Comparison of ENCODE assay signal across 8 cellular contexts in genomic region chr2:73111300-73112025, GRCh38. TPM values are rescaled to one million over a fixed set of nuclear protein-coding genes. Genes with fewer than 3 reads are reported as not detected.
DNase-seq lines count a peak whose midpoint lies in the region; ATAC-seq, FAIRE-seq and TF ChIP-seq lines count a peak whose summit lies in the region.

No MANE protein-coding gene starts in this region.

- H3K27ac ChIP-seq in foreskin keratinocyte (peak overlapping the region; percentile 54), neuronal stem cell (replicated peaks; ENCODE audit: low read length) (no peak overlapping the region)

- DNase-seq in BE2C (no peak), HTR-8/SVneo (ENCODE audit: insufficient read length, low spot score) (peak; percentile 57), foreskin keratinocyte (peak; percentile 47 to 70), neuronal stem cell (ENCODE audit: low spot score) (peak; percentile 24), GM12892 (ENCODE audit: insufficient read length) (no peak), GF-D8 (lab: John Stamatoyannopoulos, UW) (no peak)
- DNase-seq in activated CD8-positive, alpha-beta memory T cell treated with anti-CD3 and anti-CD28 coated beads, Interleukin-2, amount 10 ng/mL, durations not matched to agents 7 days and 5 days: no peak

- no peaks in the 10 kb centered on the region for H3K79me1 ChIP-seq in neuronal stem cell (ENCODE audit: low read depth, low read length)

- H3K27ac Mint-ChIP-seq in activated CD8-positive, alpha-beta memory T cell treated with anti-CD3 and anti-CD28 coated beads, Interleukin-2, amount 10 ng/mL, durations not matched to agents 7 days and 5 days: no peak overlapping the region

- H3K18ac ChIP-seq in neuronal stem cell (ENCODE audit: low read length): no peak overlapping the region

- no peaks in the 10 kb centered on the region for H3K9me3 ChIP-seq in BE2C
- H3K9me3 ChIP-seq in neuronal stem cell (replicated peaks in 1 of 2; ENCODE audit: control insufficient read depth in 2 of 2, insufficient read depth in 1 of 2, low read depth in 1 of 2, low read length in 2 of 2): peaks cover 3 to 15% of the 10 kb centered on the region in 2 donors

- FAIRE-seq in HTR-8/SVneo (lab: Jason Lieb, UNC): peak; percentile 40
- FAIRE-seq in GM12892 (lab: Jason Lieb, UNC): no peak

- H3K4ac ChIP-seq in neuronal stem cell (ENCODE audit: low read length): no peak overlapping the region

- no peak overlapping the region for H2AK5ac ChIP-seq in neuronal stem cell (ENCODE audit: low read depth, low read length)

- H3K36me3 ChIP-seq in BE2C (no peaks in the 10 kb centered on the region), neuronal stem cell (replicated peaks in 1 of 2; ENCODE audit: control insufficient read depth in 2 of 2, insufficient read depth in 2 of 2, low read length in 2 of 2) (no peaks in the 10 kb centered on the region)

- no peak for TF ChIP-seq CTCF in BE2C (IDR thresholded peaks at IDR 0.05; ENCODE audit: low read depth, low read length)
- no peak for TF ChIP-seq CTCF in foreskin keratinocyte (conservative IDR thresholded peaks at IDR 0.05)

- no peak overlapping the region for H2BK15ac ChIP-seq in neuronal stem cell (ENCODE audit: low read length)

- peaks cover 21% of the 10 kb centered on the region for H3K4me1 Mint-ChIP-seq in activated CD8-positive, alpha-beta memory T cell treated with anti-CD3 and anti-CD28 coated beads, Interleukin-2, amount 10 ng/mL, durations not matched to agents 7 days and 5 days

- H3K4me3 Mint-ChIP-seq in activated CD8-positive, alpha-beta memory T cell treated with anti-CD3 and anti-CD28 coated beads, Interleukin-2, amount 10 ng/mL, durations not matched to agents 7 days and 5 days: peak overlapping the region; percentile 66

- no peak overlapping the region for H2BK5ac ChIP-seq in neuronal stem cell (ENCODE audit: low read length)

- no peak overlapping the region for H2BK120ac ChIP-seq in neuronal stem cell (ENCODE audit: low read depth, low read length)

- H3K36me3 Mint-ChIP-seq in activated CD8-positive, alpha-beta memory T cell treated with anti-CD3 and anti-CD28 coated beads, Interleukin-2, amount 10 ng/mL, durations not matched to agents 7 days and 5 days: no peaks in the 10 kb centered on the region

- H3K14ac ChIP-seq in neuronal stem cell (ENCODE audit: low read length): no peak overlapping the region

- peak overlapping the region; percentile 99 for H2AFZ ChIP-seq in neuronal stem cell (ENCODE audit: low read length)

- no peak overlapping the region for H3K23ac ChIP-seq in neuronal stem cell (ENCODE audit: low read depth, low read length, poor library complexity)

- no peaks in the 10 kb centered on the region for H3K9me3 Mint-ChIP-seq in activated CD8-positive, alpha-beta memory T cell treated with anti-CD3 and anti-CD28 coated beads, Interleukin-2, amount 10 ng/mL, durations not matched to agents 7 days and 5 days (ENCODE audit: low read depth)

- H3K27me3 Mint-ChIP-seq in activated CD8-positive, alpha-beta memory T cell treated with anti-CD3 and anti-CD28 coated beads, Interleukin-2, amount 10 ng/mL, durations not matched to agents 7 days and 5 days: peaks cover 37% of the 10 kb centered on the region

- no peak for TF ChIP-seq POLR2A in GM12892 (IDR thresholded peaks at IDR 0.05; ENCODE audit: low read depth, low read length)

- no peak for ATAC-seq in activated CD8-positive, alpha-beta memory T cell treated with anti-CD3 and anti-CD28 coated beads, Interleukin-2, amount 10 ng/mL, durations not matched to agents 7 days and 5 days
- ATAC-seq in foreskin keratinocyte (peak; percentile 41), HG03342 (IDR thresholded peaks at IDR 0.05; ENCODE audit: unreplicated experiment) (no peak)

- H2BK12ac ChIP-seq in neuronal stem cell (ENCODE audit: low read length): no peak overlapping the region

- peak overlapping the region; percentile 98 for H3K4me2 ChIP-seq in neuronal stem cell (ENCODE audit: insufficient read depth, low read length, poor library complexity, severe bottlenecking)

- CTCF ChIA-PET in activated CD8-positive, alpha-beta memory T cell treated with anti-CD3 and anti-CD28 coated beads, Interleukin-2, amount 10 ng/mL, durations not matched to agents 7 days and 5 days (lab: Charles Lee): interaction anchor here (1.1 to 3.9 kb wide), 7 partner anchors 12 to 532 kb away, joined by 3 to 21 read pairs (median 4); no protein-coding TSS in a partner anchor

- H3K4me3 ChIP-seq in BE2C (ENCODE audit: low read depth, low read length) (peak overlapping the region; percentile 50), neuronal stem cell (ENCODE audit: low read length in 2 of 2) (peak overlapping the region; percentile 59 to 89)

- no peak overlapping the region for H4K8ac ChIP-seq in neuronal stem cell (ENCODE audit: low read depth, low read length)

- no CpG with 5 or more reads among the region's 14 CpGs for WGBS in neuronal stem cell (ENCODE audit: extremely low coverage in 2 of 2, insufficient read length in 2 of 2, insufficient replicate concordance in 1 of 2), 2 donors

- H3K27me3 ChIP-seq in BE2C (no peaks in the 10 kb centered on the region), foreskin keratinocyte (no peaks in the 10 kb centered on the region), neuronal stem cell (ENCODE audit: control insufficient read depth in 3 of 3, insufficient read depth in 3 of 3, low read depth in 1 of 3, low read length in 3 of 3) (peaks cover 0 to 75% (median 20%) of the 10 kb centered on the region in 3 experiments)

- H3K4me1 ChIP-seq in BE2C: no peaks in the 10 kb centered on the region
- peaks cover 6% of the 10 kb centered on the region for H3K4me1 ChIP-seq in foreskin keratinocyte
- H3K4me1 ChIP-seq in neuronal stem cell (ENCODE audit: control insufficient read depth in 2 of 2, insufficient read depth in 1 of 2, low read depth in 1 of 2, low read length in 2 of 2): peaks cover 11 to 13% of the 10 kb centered on the region in 2 donors

- no peak overlapping the region for H4K91ac ChIP-seq in neuronal stem cell (ENCODE audit: low read depth, low read length, poor library complexity)

- no peak overlapping the region for H3K9ac ChIP-seq in neuronal stem cell (ENCODE audit: low read depth, low read length, poor library complexity)

RNA-seq across cellular contexts. Expression of gene RAB11FIP5, which starts 1.3 kb away (rescaled TPM):
- polyA plus RNA-seq in BE2C (2012; ENCODE audit: insufficient read depth, insufficient read length, low read depth): 7.8 TPM
- 1 to 10 TPM; 1.1 to 2.9 TPM for total RNA-seq in activated CD8-positive, alpha-beta memory T cell treated with anti-CD3 and anti-CD28 coated beads, Interleukin-2, amount 10 ng/mL, durations not matched to agents 7 days and 5 days
- total RNA-seq in foreskin keratinocyte: 32.5 and 39.2 TPM in 2 replicates
- polyA plus RNA-seq in foreskin keratinocyte: 27.5 and 31.2 TPM in 2 replicates
- 8.1 TPM for polyA plus RNA-seq in neuronal stem cell (2013, experiment 1 of 2)
- polyA plus RNA-seq in neuronal stem cell (2013, experiment 2 of 2): 7.9 TPM
- polyA plus RNA-seq in GM12892 (2012; ENCODE audit: missing spikeins): 0.53 TPM

RNA-seq across cellular contexts. Expression of gene SFXN5, which starts 40.0 kb away (rescaled TPM):
- 5.6 TPM for polyA plus RNA-seq in BE2C (2012; ENCODE audit: insufficient read depth, insufficient read length, low read depth)
- 10 to 100 TPM; 12.4 to 20.0 TPM for total RNA-seq in activated CD8-positive, alpha-beta memory T cell treated with anti-CD3 and anti-CD28 coated beads, Interleukin-2, amount 10 ng/mL, durations not matched to agents 7 days and 5 days
- 7.3 and 9.7 TPM in 2 replicates for total RNA-seq in foreskin keratinocyte
- 4.5 and 6.6 TPM in 2 replicates for polyA plus RNA-seq in foreskin keratinocyte
- polyA plus RNA-seq in neuronal stem cell (2013, experiment 1 of 2): 2.9 TPM
- polyA plus RNA-seq in neuronal stem cell (2013, experiment 2 of 2): 3.1 TPM
- 2.7 TPM for polyA plus RNA-seq in GM12892 (2012; ENCODE audit: missing spikeins)

Comparison
In these comparisons a context has a peak if more than half of its experiments do, and no peak if none do; other contexts are left out.
1. DNase-seq: peak in HTR-8/SVneo (single experiment), foreskin keratinocyte (2 of 2) and neuronal stem cell (single experiment); none in BE2C (single experiment), activated CD8-positive, alpha-beta memory T cell treated with anti-CD3 and anti-CD28 coated beads, Interleukin-2, amount 10 ng/mL, durations not matched to agents 7 days and 5 days (single experiment), GM12892 (single experiment) and GF-D8 (single experiment).